In genomic region chr15:64216722-64217428, GRCh38 we compare ENCODE assay signal across 12 cellular contexts. TPM values are rescaled to one million over a fixed set of nuclear protein-coding genes. Genes with fewer than 3 reads are reported as not detected.
DNase-seq lines count a peak whose midpoint lies in the region; ATAC-seq and TF ChIP-seq lines count a peak whose summit lies in the region.
"Had no signal": no experiment of that assay in that cellular context is flagged by ENCODE, and none has a peak within 500 bp of the region (broad histone marks: within the 10 kb centered on the region; RNA-seq: fewer than 3 reads in every experiment).

No MANE protein-coding gene starts in this region.

- ATAC-seq in esophagus mucosa (peak; percentile 18), omental fat pad (ENCODE audit: low FRiP score) (peak; percentile 44), HG03280 (IDR thresholded peaks at IDR 0.05; ENCODE audit: unreplicated experiment) (no peak), HG02759 (IDR thresholded peaks at IDR 0.05; ENCODE audit: unreplicated experiment) (no peak)

- no peak overlapping the region for H3K27ac ChIP-seq in esophagus muscularis mucosa (replicated peaks in 1 of 4)
- H3K27ac ChIP-seq: spleen, VCaP had no signal

- peak; percentile 5 for DNase-seq in DMS79 (lab: John Stamatoyannopoulos, UW)
- DNase-seq in NCI-H2196 (lab: John Stamatoyannopoulos, UW; ENCODE audit: unreplicated experiment) = peak; percentile 42
- DNase-seq in omental fat pad (ENCODE audit: low spot score) = no peak
- no peak for DNase-seq in esophagus muscularis mucosa (ENCODE audit: extremely low spot score)
- no peak for DNase-seq in cerebellar cortex (ENCODE audit: low spot score)
- DNase-seq: activated gamma-delta T cell, NCI-H2081 treated with DMSO at 0.1 percent for 48 hours, spleen had no signal

- H3K4me3 ChIP-seq in esophagus muscularis mucosa = no peak overlapping the region
- H3K4me3 ChIP-seq: spleen had no signal

- H3K36me3 ChIP-seq in esophagus muscularis mucosa = peaks cover 0 to 29% (median 17%) of the 10 kb centered on the region in 4 donors

- H3K4me1 ChIP-seq in esophagus muscularis mucosa = peaks cover 0 to 10% (median 0%) of the 10 kb centered on the region in 4 donors

- TF ChIP-seq EP300 in esophagus muscularis mucosa (IDR thresholded peaks at IDR 0.05) = no peak

- intact Hi-C loops in esophagus muscularis mucosa (cut with DNase I) = loop anchor here (10.0 kb wide), 1 partner anchor 168 kb away; the partner anchor contains the start of genes PCLAF and TRIP4

- H3K9me3 ChIP-seq in esophagus muscularis mucosa = no peaks in the 10 kb centered on the region
- H3K9me3 ChIP-seq: spleen had no signal

- TF ChIP-seq CTCF in omental fat pad (IDR thresholded peaks at IDR 0.05) (no peak), esophagus muscularis mucosa (IDR thresholded peaks at IDR 0.05) (no peak)

- no peaks in the 10 kb centered on the region for H3K27me3 ChIP-seq in esophagus muscularis mucosa
- H3K27me3 ChIP-seq: spleen had no signal

- WGBS in esophagus muscularis mucosa = 89% methylated on average over 2 of the region's 2 CpGs

- TF ChIP-seq POLR2A in esophagus muscularis mucosa (IDR thresholded peaks at IDR 0.05; ENCODE audit: low read depth) = no peak

RNA-seq across cellular contexts. Expression of gene PPIB, which starts 54.1 kb away (rescaled TPM):
- total RNA-seq in esophagus mucosa = 260 TPM
- 100 to 1,000 TPM; 244 to 431 (median 373) TPM for total RNA-seq in omental fat pad
- 100 to 1,000 TPM; 110 to 227 (median 214) TPM for total RNA-seq in esophagus muscularis mucosa

Comparison
In these comparisons a context has a peak if more than half of its experiments do, and no peak if none do; other contexts are left out.
1. DNase-seq: peak in DMS79 (single experiment) and NCI-H2196 (single experiment); none in omental fat pad (single experiment), esophagus muscularis mucosa (single experiment) and cerebellar cortex (single experiment).
2. ATAC-seq: peak in esophagus mucosa (single experiment) and omental fat pad (single experiment); none in HG03280 (single experiment) and HG02759 (single experiment).